Comparison of ENCODE assay signal across 19 cellular contexts in genomic region chr2:158060862-158061435, GRCh38.
DNase-seq lines count a peak whose midpoint lies in the region; FAIRE-seq and TF ChIP-seq lines count a peak whose summit lies in the region.
"Had no signal": no experiment of that assay in that cellular context is flagged by ENCODE, and none has a peak within 500 bp of the region (broad histone marks: within the 10 kb centered on the region; RNA-seq: fewer than 3 reads in every experiment).

No MANE protein-coding gene starts in this region.

- DNase-seq in DMS 273 (lab: John Stamatoyannopoulos, UW; ENCODE audit: unreplicated experiment) (peak; percentile 5), DMS 273 treated with DMSO at 0.1 percent for 48 hours (lab: John Stamatoyannopoulos, UW) (no peak), astrocyte of the hippocampus (ENCODE audit: low read depth, low spot score) (peak; percentile 23), glomerular visceral epithelial cell (ENCODE audit: extremely low spot score) (peak; percentile 12), amygdala (lab: John Stamatoyannopoulos, UW) (no peak), GM13976 (ENCODE audit: low spot score) (no peak), D721Med (ENCODE audit: insufficient read length, low spot score) (no peak), NCI-H2227 (lab: John Stamatoyannopoulos, UW; ENCODE audit: unreplicated experiment) (no peak)
- DNase-seq: activated B cell treated with CpG ODN at 0.5 μM for 24 hours; CD8-positive, alpha-beta memory T cell; Karpas-422; left ventricle myocardium superior; NCI-H1694 treated with DMSO at 0.1 percent for 48 hours; NCI-H510A; PC-3; right cardiac atrium; stimulated activated CD4-positive, alpha-beta T cell treated with anti-CD3 and anti-CD28 coated beads, Interleukin-2, amount 100 ng/mL, for 48 hours had no signal

- no peak for FAIRE-seq in D721Med (lab: Jason Lieb, UNC)
- FAIRE-seq: GM18507, H54 had no signal

- no peak for TF ChIP-seq CTCF in GM13976 (IDR thresholded peaks at IDR 0.05; ENCODE audit: borderline replicate concordance, control extremely low read depth, extremely low read depth, insufficient read depth, missing control alignments)
- no peak for TF ChIP-seq CTCF in D721Med (IDR thresholded peaks at IDR 0.05; ENCODE audit: insufficient read depth, missing control alignments)

- in situ Hi-C loops in GM13976 (cut with MboI; ENCODE audit: low sequenced_read_pairs, unreplicated experiment) = no loop called here

Comparison
In these comparisons a context has a peak if more than half of its experiments do, and no peak if none do; other contexts are left out.
1. DNase-seq: peak in DMS 273 (single experiment), astrocyte of the hippocampus (single experiment) and glomerular visceral epithelial cell (single experiment); none in DMS 273 treated with DMSO at 0.1 percent for 48 hours (single experiment), amygdala (0 of 56), GM13976 (single experiment), D721Med (single experiment) and NCI-H2227 (single experiment).